1 cellular context compared by ENCODE assay signal in the genomic region with DNA sequence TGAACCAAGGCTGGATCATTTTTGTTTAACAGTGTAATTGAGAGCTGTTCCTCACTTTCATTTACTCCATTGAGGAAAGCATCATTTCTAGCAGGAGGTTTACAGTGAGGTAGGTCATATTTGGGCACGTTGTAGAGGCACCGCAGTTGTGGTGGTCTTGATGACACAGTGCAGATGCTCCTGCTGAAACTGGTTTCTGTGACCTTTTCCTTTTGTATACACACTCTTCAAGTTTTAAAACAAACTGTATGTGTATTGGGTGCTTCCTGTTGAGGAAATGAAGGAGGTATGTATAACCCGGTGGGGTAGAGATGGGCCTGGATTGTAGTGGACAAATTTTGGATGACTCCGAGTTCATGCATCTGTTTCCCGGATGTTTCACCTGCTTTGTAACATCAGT.
TF ChIP-seq lines count a peak whose summit lies in the region.

No MANE protein-coding gene starts in this region.

TF ChIP-seq in GM12878, 131 proteins besides CTCF, POLR2A, EP300 and RAD21 (continued from another document):
- TF ChIP-seq, protein P1, sequence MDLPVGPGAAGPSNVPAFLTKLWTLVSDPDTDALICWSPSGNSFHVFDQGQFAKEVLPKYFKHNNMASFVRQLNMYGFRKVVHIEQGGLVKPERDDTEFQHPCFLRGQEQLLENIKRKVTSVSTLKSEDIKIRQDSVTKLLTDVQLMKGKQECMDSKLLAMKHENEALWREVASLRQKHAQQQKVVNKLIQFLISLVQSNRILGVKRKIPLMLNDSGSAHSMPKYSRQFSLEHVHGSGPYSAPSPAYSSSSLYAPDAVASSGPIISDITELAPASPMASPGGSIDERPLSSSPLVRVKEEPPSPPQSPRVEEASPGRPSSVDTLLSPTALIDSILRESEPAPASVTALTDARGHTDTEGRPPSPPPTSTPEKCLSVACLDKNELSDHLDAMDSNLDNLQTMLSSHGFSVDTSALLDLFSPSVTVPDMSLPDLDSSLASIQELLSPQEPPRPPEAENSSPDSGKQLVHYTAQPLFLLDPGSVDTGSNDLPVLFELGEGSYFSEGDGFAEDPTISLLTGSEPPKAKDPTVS (IDR thresholded peaks at IDR 0.05; ENCODE audit: low read depth, low read length): no peak
- no peak for TF ChIP-seq SPI1 (IDR thresholded peaks at IDR 0.05; ENCODE audit: borderline replicate concordance, insufficient read depth, low read depth, low read length)
- no peak for TF ChIP-seq MTA3 (IDR thresholded peaks at IDR 0.05; ENCODE audit: borderline replicate concordance, low read length)
- no peak for TF ChIP-seq STAT3 (IDR thresholded peaks at IDR 0.05; ENCODE audit: low read depth, low read length)
- no peak for TF ChIP-seq FOXK2 (IDR thresholded peaks at IDR 0.05)
- TF ChIP-seq ATF7 (IDR thresholded peaks at IDR 0.05; ENCODE audit: low read depth): no peak
- no peak for TF ChIP-seq CBFB (IDR thresholded peaks at IDR 0.05; ENCODE audit: low read depth)
- TF ChIP-seq TCF7 (IDR thresholded peaks at IDR 0.05; ENCODE audit: borderline replicate concordance): no peak
